1 cellular context compared by ENCODE assay signal in the genomic region with DNA sequence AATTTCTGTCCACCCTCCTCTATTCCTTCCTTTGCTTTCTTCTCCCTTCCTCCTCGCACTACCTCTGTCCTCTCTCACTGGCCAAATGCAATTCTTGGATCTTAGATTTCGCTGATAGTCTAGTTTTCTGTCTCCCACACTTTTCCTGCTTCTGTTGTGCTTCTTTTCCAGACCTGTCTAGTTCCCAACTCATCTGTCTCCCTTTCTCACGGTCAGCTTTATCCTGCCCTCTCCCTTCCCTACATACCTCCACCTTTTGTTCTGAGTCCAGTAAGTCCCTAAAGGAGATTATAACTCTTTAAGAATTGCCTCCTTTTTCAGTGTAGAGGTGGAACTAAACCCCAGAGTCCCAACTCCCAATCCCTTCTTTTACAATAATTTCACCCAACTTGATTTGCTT.
TF ChIP-seq lines count a peak whose summit lies in the region.

No MANE protein-coding gene starts in this region.

TF ChIP-seq in WTC11, 78 proteins besides CTCF, POLR2A, EP300 and RAD21:
- no peak for TF ChIP-seq STAT6 (CRISPR knock-in tag; conservative IDR thresholded peaks at IDR 0.05; ENCODE audit: low read depth)
- no peak for TF ChIP-seq RORB (CRISPR knock-in tag; IDR thresholded peaks at IDR 0.05)
- no peak for TF ChIP-seq ZNF532 (CRISPR knock-in tag; IDR thresholded peaks at IDR 0.05; ENCODE audit: borderline replicate concordance)
- TF ChIP-seq CREM (CRISPR knock-in tag; IDR thresholded peaks at IDR 0.05), result no peak
- TF ChIP-seq, protein P1, sequence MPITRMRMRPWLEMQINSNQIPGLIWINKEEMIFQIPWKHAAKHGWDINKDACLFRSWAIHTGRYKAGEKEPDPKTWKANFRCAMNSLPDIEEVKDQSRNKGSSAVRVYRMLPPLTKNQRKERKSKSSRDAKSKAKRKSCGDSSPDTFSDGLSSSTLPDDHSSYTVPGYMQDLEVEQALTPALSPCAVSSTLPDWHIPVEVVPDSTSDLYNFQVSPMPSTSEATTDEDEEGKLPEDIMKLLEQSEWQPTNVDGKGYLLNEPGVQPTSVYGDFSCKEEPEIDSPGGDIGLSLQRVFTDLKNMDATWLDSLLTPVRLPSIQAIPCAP (CRISPR knock-in tag; IDR thresholded peaks at IDR 0.05), result no peak
- TF ChIP-seq ZMAT4 (CRISPR knock-in tag; IDR thresholded peaks at IDR 0.05), result no peak
- TF ChIP-seq ZNF416 (CRISPR knock-in tag; IDR thresholded peaks at IDR 0.05), result no peak
- TF ChIP-seq, protein P2, sequence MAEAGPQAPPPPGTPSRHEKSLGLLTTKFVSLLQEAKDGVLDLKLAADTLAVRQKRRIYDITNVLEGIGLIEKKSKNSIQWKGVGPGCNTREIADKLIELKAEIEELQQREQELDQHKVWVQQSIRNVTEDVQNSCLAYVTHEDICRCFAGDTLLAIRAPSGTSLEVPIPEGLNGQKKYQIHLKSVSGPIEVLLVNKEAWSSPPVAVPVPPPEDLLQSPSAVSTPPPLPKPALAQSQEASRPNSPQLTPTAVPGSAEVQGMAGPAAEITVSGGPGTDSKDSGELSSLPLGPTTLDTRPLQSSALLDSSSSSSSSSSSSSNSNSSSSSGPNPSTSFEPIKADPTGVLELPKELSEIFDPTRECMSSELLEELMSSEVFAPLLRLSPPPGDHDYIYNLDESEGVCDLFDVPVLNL (CRISPR knock-in tag; IDR thresholded peaks at IDR 0.05; ENCODE audit: borderline replicate concordance, low read depth), result no peak
- no peak for TF ChIP-seq FOXP1 (CRISPR knock-in tag; IDR thresholded peaks at IDR 0.05; ENCODE audit: borderline replicate concordance)
- TF ChIP-seq ZNF263 (CRISPR knock-in tag; IDR thresholded peaks at IDR 0.05; ENCODE audit: low read depth), result no peak
- TF ChIP-seq AR (CRISPR knock-in tag; IDR thresholded peaks at IDR 0.05), result no peak
